In genomic region chr16:57299719-57300386, GRCh38 we compare ENCODE assay signal across 1 cellular context.
TF ChIP-seq lines count a peak whose summit lies in the region.

No MANE protein-coding gene starts in this region.

TF ChIP-seq in HepG2, 621 proteins besides CTCF, POLR2A, EP300 and RAD21 (continued from another document and continues in another):
- TF ChIP-seq ZNF580 (CRISPR knock-in tag; IDR thresholded peaks at IDR 0.05; ENCODE audit: borderline replicate concordance, low read depth) (peak; percentile 73), ZNF574 (CRISPR knock-in tag; IDR thresholded peaks at IDR 0.05) (peak; percentile 60), PRPF4 (IDR thresholded peaks at IDR 0.05; ENCODE audit: low read depth, low read length, poor library complexity, severe bottlenecking) (no peak), ZFP91 (CRISPR knock-in tag; IDR thresholded peaks at IDR 0.05; ENCODE audit: borderline replicate concordance) (peak; percentile 47; the same call in 1 of the 2 replicates), ZNF850 (CRISPR knock-in tag; conservative IDR thresholded peaks at IDR 0.05) (0 out of 2 replicates have a peak, but pooled peaks have one; percentile 56), ZBTB37 (CRISPR knock-in tag; IDR thresholded peaks at IDR 0.05) (no peak), THAP8 (CRISPR knock-in tag; IDR thresholded peaks at IDR 0.05; ENCODE audit: borderline replicate concordance) (no peak), HOXA7 (CRISPR knock-in tag; IDR thresholded peaks at IDR 0.05) (no peak), NFYB (CRISPR knock-in tag; IDR thresholded peaks at IDR 0.05) (no peak), ZBTB38 (CRISPR knock-in tag; IDR thresholded peaks at IDR 0.05) (no peak), GRHL1 (CRISPR knock-in tag; conservative IDR thresholded peaks at IDR 0.05) (no peak), KDM5A (IDR thresholded peaks at IDR 0.05; ENCODE audit: borderline replicate concordance, low read length) (peak; percentile 62; the same call in 1 of the 2 replicates), ZFX (CRISPR knock-in tag; IDR thresholded peaks at IDR 0.05; ENCODE audit: low read depth) (peak; percentile 67), PHF21A (CRISPR knock-in tag; IDR thresholded peaks at IDR 0.05) (peak; percentile 96), IRF2 (CRISPR knock-in tag; IDR thresholded peaks at IDR 0.05) (peak; percentile 77), HNRNPK (IDR thresholded peaks at IDR 0.05; ENCODE audit: low read depth, low read length, poor library complexity, severe bottlenecking) (no peak), NCOA2 (CRISPR knock-in tag; IDR thresholded peaks at IDR 0.05) (peak; percentile 48), ATF1 (CRISPR knock-in tag; IDR thresholded peaks at IDR 0.05) (peak; percentile 66), NPAS2 (CRISPR knock-in tag; IDR thresholded peaks at IDR 0.05; ENCODE audit: borderline replicate concordance) (no peak), ZKSCAN8 (CRISPR knock-in tag; IDR thresholded peaks at IDR 0.05; ENCODE audit: borderline replicate concordance) (peak; percentile 76), NFYC (CRISPR knock-in tag; IDR thresholded peaks at IDR 0.05) (no peak; the same call in 1 of the 2 replicates), ZNF678 (CRISPR knock-in tag; IDR thresholded peaks at IDR 0.05) (no peak), FOXA1 (IDR thresholded peaks at IDR 0.05) (no peak), FOXA1 (CRISPR knock-in tag; IDR thresholded peaks at IDR 0.05) (peak; percentile 50), NCOA1 (CRISPR knock-in tag; IDR thresholded peaks at IDR 0.05) (peak; percentile 87), ZNF556 (CRISPR knock-in tag; IDR thresholded peaks at IDR 0.05; ENCODE audit: borderline replicate concordance) (peak; percentile 92), TMF1 (CRISPR knock-in tag; IDR thresholded peaks at IDR 0.05; ENCODE audit: low read depth) (no peak), ZNF367 (CRISPR knock-in tag; IDR thresholded peaks at IDR 0.05; ENCODE audit: borderline replicate concordance) (0 out of 2 replicates have a peak, but pooled peaks have one; percentile 28), ZBTB7A (CRISPR knock-in tag; IDR thresholded peaks at IDR 0.05) (0 out of 2 replicates have a peak, but pooled peaks have one; percentile 64), ZNF124 (CRISPR knock-in tag; IDR thresholded peaks at IDR 0.05) (peak; percentile 46; the same call in 1 of the 2 replicates), ATF2 (CRISPR knock-in tag; IDR thresholded peaks at IDR 0.05) (peak; percentile 65), KAT7 (CRISPR knock-in tag; IDR thresholded peaks at IDR 0.05; ENCODE audit: borderline replicate concordance) (no peak; the same call in 1 of the 2 replicates), ZNF83 (CRISPR knock-in tag; IDR thresholded peaks at IDR 0.05; ENCODE audit: borderline replicate concordance) (peak; percentile 64; the same call in 1 of the 2 replicates), FOXM1 (CRISPR knock-in tag; IDR thresholded peaks at IDR 0.05) (no peak), ZNF101 (CRISPR knock-in tag; IDR thresholded peaks at IDR 0.05; ENCODE audit: borderline replicate concordance, low read depth) (0 out of 2 replicates have a peak, but pooled peaks have one; percentile 79), GFI1 (CRISPR knock-in tag; IDR thresholded peaks at IDR 0.05; ENCODE audit: borderline replicate concordance) (peak; percentile 77; the same call in 1 of the 2 replicates), ZNF121 (CRISPR knock-in tag; IDR thresholded peaks at IDR 0.05) (no peak; the same call in 1 of the 2 replicates), ZBTB20 (CRISPR knock-in tag; IDR thresholded peaks at IDR 0.05; ENCODE audit: borderline replicate concordance, low read depth) (peak; percentile 53), ZNF557 (CRISPR knock-in tag; IDR thresholded peaks at IDR 0.05) (peak; percentile 86; the same call in 1 of the 2 replicates), FOXP1 (IDR thresholded peaks at IDR 0.05) (no peak), FOXP1 (CRISPR knock-in tag; IDR thresholded peaks at IDR 0.05) (peak; percentile 3; the same call in 1 of the 2 replicates), PHF20 (CRISPR knock-in tag; IDR thresholded peaks at IDR 0.05) (no peak; the same call in 1 of the 2 replicates), LBX2 (CRISPR knock-in tag; IDR thresholded peaks at IDR 0.05; ENCODE audit: borderline replicate concordance) (no peak), ZNF432 (CRISPR knock-in tag; IDR thresholded peaks at IDR 0.05; ENCODE audit: borderline replicate concordance) (no peak), FOXO4 (CRISPR knock-in tag; conservative IDR thresholded peaks at IDR 0.05) (no peak), ELF4 (CRISPR knock-in tag; IDR thresholded peaks at IDR 0.05; ENCODE audit: borderline replicate concordance) (peak; percentile 83; the same call in 1 of the 2 replicates), DNMT3B (CRISPR knock-in tag; conservative IDR thresholded peaks at IDR 0.05) (peak; percentile 27; the same call in 1 of the 2 replicates), AKAP8 (CRISPR knock-in tag; IDR thresholded peaks at IDR 0.05) (no peak), BCL3 (CRISPR knock-in tag; IDR thresholded peaks at IDR 0.05) (no peak), PBX3 (CRISPR knock-in tag; IDR thresholded peaks at IDR 0.05; ENCODE audit: borderline replicate concordance) (peak; percentile 45; the same call in 1 of the 2 replicates), ZNF839 (CRISPR knock-in tag; IDR thresholded peaks at IDR 0.05; ENCODE audit: borderline replicate concordance) (peak; percentile 74; the same call in 1 of the 2 replicates), NFATC3 (CRISPR knock-in tag; IDR thresholded peaks at IDR 0.05) (peak; percentile 62; the same call in 1 of the 2 replicates), SETDB1 (CRISPR knock-in tag; IDR thresholded peaks at IDR 0.05; ENCODE audit: borderline replicate concordance) (no peak), EHMT2 (IDR thresholded peaks at IDR 0.05; ENCODE audit: borderline replicate concordance, low read depth, low read length) (no peak; the same call in 1 of the 2 replicates), NR2C2 (CRISPR knock-in tag; IDR thresholded peaks at IDR 0.05; ENCODE audit: borderline replicate concordance) (no peak), DNMT1 (CRISPR knock-in tag; IDR thresholded peaks at IDR 0.05) (no peak), ZNF232 (CRISPR knock-in tag; IDR thresholded peaks at IDR 0.05; ENCODE audit: borderline replicate concordance) (peak; percentile 90; the same call in 1 of the 2 replicates), MZF1 (CRISPR knock-in tag; IDR thresholded peaks at IDR 0.05; ENCODE audit: borderline replicate concordance) (no peak)
